In the genomic region with DNA sequence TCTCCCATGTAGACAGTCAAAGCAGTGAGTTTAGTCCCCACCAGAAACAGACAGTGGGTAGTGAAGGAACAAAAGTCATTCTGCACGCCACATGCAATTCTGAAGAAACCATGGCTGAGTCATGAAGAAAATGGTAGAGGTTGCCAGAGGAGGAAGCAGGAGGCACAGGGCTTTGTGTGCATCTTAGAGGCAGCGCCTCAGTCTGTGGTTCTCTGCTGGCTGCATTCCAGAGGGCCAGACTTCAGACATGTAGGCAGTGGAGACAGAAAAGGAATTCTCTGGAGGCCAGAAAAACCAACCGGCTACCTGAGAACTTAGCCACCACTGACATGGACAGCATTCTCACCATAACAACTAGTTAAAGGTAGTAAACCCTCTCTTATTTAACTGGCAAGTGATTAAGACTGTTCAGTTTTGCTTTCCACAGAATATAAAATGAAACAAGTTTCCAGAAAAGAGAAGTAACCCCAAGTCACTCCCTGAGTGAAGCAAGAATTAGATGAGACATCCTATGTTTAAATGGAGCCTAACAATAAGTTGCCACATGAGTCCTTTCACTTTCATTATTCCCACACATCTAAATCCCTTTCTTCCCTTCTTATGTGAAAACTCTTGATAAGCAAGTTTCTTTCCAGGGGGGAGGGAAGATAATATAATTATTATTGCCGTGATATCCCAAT, we compare ENCODE assay signal across 9 cellular contexts.
DNase-seq lines count a peak whose midpoint lies in the region; ATAC-seq and TF ChIP-seq lines count a peak whose summit lies in the region.
"Had no signal": no experiment of that assay in that cellular context is flagged by ENCODE, and none has a peak within 500 bp of the region (broad histone marks: within the 10 kb centered on the region; RNA-seq: fewer than 3 reads in every experiment).

No MANE protein-coding gene starts in this region.

- peaks cover 0 to 1% (median 0%) of the 10 kb centered on the region in 7 donors for H3K9me3 Mint-ChIP-seq in CD14-positive monocyte
- peaks cover 0 to 7% (median 0%) of the 10 kb centered on the region in 11 donors for H3K9me3 Mint-ChIP-seq in naive thymus-derived CD4-positive, alpha-beta T cell
- no peaks in the 10 kb centered on the region for H3K9me3 Mint-ChIP-seq in activated naive CD4-positive, alpha-beta T cell treated with anti-CD3 and anti-CD28 coated beads, Interleukin-2, amount 10 ng/mL, durations not matched to agents 7 days and 5 days

- intact Hi-C loops in CD14-positive monocyte (cut with micrococcal nuclease) = loop anchor here in 1 of 2 donors (1.0 kb wide), 1 partner anchor 16 kb away; no protein-coding TSS in a partner anchor
- intact Hi-C loops in naive thymus-derived CD4-positive, alpha-beta T cell (cut with micrococcal nuclease) = no loop called here

- H3K36me3 ChIP-seq in naive thymus-derived CD4-positive, alpha-beta T cell (ENCODE audit: control insufficient read depth in 2 of 3, insufficient read depth in 3 of 3, low read length in 3 of 3) = no peaks in the 10 kb centered on the region

- H3K9me3 ChIP-seq in naive thymus-derived CD4-positive, alpha-beta T cell (ENCODE audit: control insufficient read depth in 2 of 3, low read length in 3 of 3) = no peaks in the 10 kb centered on the region

- peaks cover 0 to 2% (median 0%) of the 10 kb centered on the region in 3 donors for H3K27me3 Mint-ChIP-seq in CD14-positive monocyte (ENCODE audit: low read depth in 3 of 3)
- peaks cover 0 to 4% (median 0%) of the 10 kb centered on the region in 5 donors for H3K27me3 Mint-ChIP-seq in naive thymus-derived CD4-positive, alpha-beta T cell
- no peaks in the 10 kb centered on the region for H3K27me3 Mint-ChIP-seq in activated naive CD4-positive, alpha-beta T cell treated with anti-CD3 and anti-CD28 coated beads, Interleukin-2, amount 10 ng/mL, durations not matched to agents 7 days and 5 days

- peak overlapping the region; percentile 69 to 86 for H3K4me3 Mint-ChIP-seq in CD14-positive monocyte
- H3K4me3 Mint-ChIP-seq in naive thymus-derived CD4-positive, alpha-beta T cell = no peak overlapping the region
- no peak overlapping the region for H3K4me3 Mint-ChIP-seq in activated naive CD4-positive, alpha-beta T cell treated with anti-CD3 and anti-CD28 coated beads, Interleukin-2, amount 10 ng/mL, durations not matched to agents 7 days and 5 days
- H3K4me3 Mint-ChIP-seq: WTC11 had no signal

- H3K4me1 ChIP-seq in naive thymus-derived CD4-positive, alpha-beta T cell (ENCODE audit: control insufficient read depth in 2 of 2, insufficient read depth in 2 of 2, low read length in 2 of 2) = no peaks in the 10 kb centered on the region

- DNase-seq in CD14-positive monocyte (ENCODE audit: low spot score) (peak; percentile 83), NOMO-1 treated with dmso at 0.1 percent for 144 hours (lab: John Stamatoyannopoulos, UW; ENCODE audit: unreplicated experiment) (peak; percentile 89), epithelial cell of esophagus (ENCODE audit: low read depth) (peak; percentile 84), NCI-H2107 (lab: John Stamatoyannopoulos, UW) (no peak), GM10248 (ENCODE audit: extremely low spot score) (no peak)
- DNase-seq in naive thymus-derived CD4-positive, alpha-beta T cell = peak in 1 of 9 donors; percentile 8
- DNase-seq in activated naive CD4-positive, alpha-beta T cell treated with anti-CD3 and anti-CD28 coated beads, Interleukin-2, amount 10 ng/mL, durations not matched to agents 7 days and 5 days = no peak

- no peaks in the 10 kb centered on the region for H3K36me3 Mint-ChIP-seq in CD14-positive monocyte
- no peaks in the 10 kb centered on the region for H3K36me3 Mint-ChIP-seq in naive thymus-derived CD4-positive, alpha-beta T cell
- no peaks in the 10 kb centered on the region for H3K36me3 Mint-ChIP-seq in activated naive CD4-positive, alpha-beta T cell treated with anti-CD3 and anti-CD28 coated beads, Interleukin-2, amount 10 ng/mL, durations not matched to agents 7 days and 5 days
- H3K36me3 Mint-ChIP-seq: WTC11 had no signal

- CTCF ChIA-PET in naive thymus-derived CD4-positive, alpha-beta T cell (lab: Charles Lee) = no interaction called here
- CTCF ChIA-PET in activated naive CD4-positive, alpha-beta T cell treated with anti-CD3 and anti-CD28 coated beads, Interleukin-2, amount 10 ng/mL, durations not matched to agents 7 days and 5 days (lab: Charles Lee) = no interaction called here
- CTCF ChIA-PET in GM10248 (lab: Yijun Ruan, JAX) = interaction anchor here (1.3 kb wide), 1 partner anchor 10 kb away, joined by 3 read pairs; no protein-coding TSS in a partner anchor

- peaks cover 27% of the 10 kb centered on the region for H3K4me1 Mint-ChIP-seq in CD14-positive monocyte
- H3K4me1 Mint-ChIP-seq in naive thymus-derived CD4-positive, alpha-beta T cell = peaks cover 0 to 2% (median 0%) of the 10 kb centered on the region in 7 donors
- H3K4me1 Mint-ChIP-seq in activated naive CD4-positive, alpha-beta T cell treated with anti-CD3 and anti-CD28 coated beads, Interleukin-2, amount 10 ng/mL, durations not matched to agents 7 days and 5 days = no peaks in the 10 kb centered on the region
- H3K4me1 Mint-ChIP-seq: WTC11 had no signal

- TF ChIP-seq CTCF in CD14-positive monocyte (IDR thresholded peaks at IDR 0.05) = no peak
- TF ChIP-seq CTCF in epithelial cell of esophagus (IDR thresholded peaks at IDR 0.05; ENCODE audit: insufficient read depth, low read depth, low read length, missing control alignments) = no peak
- TF ChIP-seq CTCF in GM10248 (IDR thresholded peaks at IDR 0.05; ENCODE audit: control extremely low read depth, extremely low read depth, low read depth, missing control alignments) = no peak

- H3K27ac Mint-ChIP-seq in CD14-positive monocyte = peak overlapping the region; percentile 98 to 99 (median 99)
- no peak overlapping the region for H3K27ac Mint-ChIP-seq in naive thymus-derived CD4-positive, alpha-beta T cell
- H3K27ac Mint-ChIP-seq in activated naive CD4-positive, alpha-beta T cell treated with anti-CD3 and anti-CD28 coated beads, Interleukin-2, amount 10 ng/mL, durations not matched to agents 7 days and 5 days = no peak overlapping the region
- H3K27ac Mint-ChIP-seq: WTC11 had no signal

- H3K27ac ChIP-seq in naive thymus-derived CD4-positive, alpha-beta T cell (ENCODE audit: low read depth, low read length) = no peak overlapping the region

- POLR2A ChIA-PET in naive thymus-derived CD4-positive, alpha-beta T cell (lab: Charles Lee) = no interaction called here
- POLR2A ChIA-PET in GM10248 (lab: Yijun Ruan, JAX) = no interaction called here

- ATAC-seq in naive thymus-derived CD4-positive, alpha-beta T cell = peak; percentile 76
- no peak for ATAC-seq in HG03378 (IDR thresholded peaks at IDR 0.05; ENCODE audit: unreplicated experiment)
- ATAC-seq: WTC11 had no signal

- H3K27me3 ChIP-seq in naive thymus-derived CD4-positive, alpha-beta T cell (ENCODE audit: control insufficient read depth in 2 of 2, insufficient read depth in 2 of 2, low read length in 2 of 2) = no peaks in the 10 kb centered on the region

- no peak overlapping the region for H3K4me3 ChIP-seq in epithelial cell of esophagus (ENCODE audit: low read length)
- H3K4me3 ChIP-seq in naive thymus-derived CD4-positive, alpha-beta T cell (ENCODE audit: low read length) = no peak overlapping the region

Comparison
In these comparisons a context has a peak if more than half of its experiments do, and no peak if none do; other contexts are left out.
1. DNase-seq: peak in CD14-positive monocyte (single experiment), NOMO-1 treated with dmso at 0.1 percent for 144 hours (single experiment) and epithelial cell of esophagus (single experiment); none in NCI-H2107 (single experiment), activated naive CD4-positive, alpha-beta T cell treated with anti-CD3 and anti-CD28 coated beads, Interleukin-2, amount 10 ng/mL, durations not matched to agents 7 days and 5 days (single experiment) and GM10248 (single experiment).
2. H3K27ac Mint-ChIP-seq: peak in CD14-positive monocyte (7 of 7); none in naive thymus-derived CD4-positive, alpha-beta T cell (0 of 9) and activated naive CD4-positive, alpha-beta T cell treated with anti-CD3 and anti-CD28 coated beads, Interleukin-2, amount 10 ng/mL, durations not matched to agents 7 days and 5 days (single experiment).
3. H3K4me3 Mint-ChIP-seq: peak in CD14-positive monocyte (2 of 2); none in naive thymus-derived CD4-positive, alpha-beta T cell (0 of 10) and activated naive CD4-positive, alpha-beta T cell treated with anti-CD3 and anti-CD28 coated beads, Interleukin-2, amount 10 ng/mL, durations not matched to agents 7 days and 5 days (single experiment).